Comparison of ENCODE assay signal across 8 cellular contexts in genomic region chr6:136921936-136922679, GRCh38. TPM values are rescaled to one million over a fixed set of nuclear protein-coding genes. Genes with fewer than 3 reads are reported as not detected.
DNase-seq lines count a peak whose midpoint lies in the region; ATAC-seq and TF ChIP-seq lines count a peak whose summit lies in the region.

Gene SLC35D3 (plus strand): TSS chr6:136922301. CDS start chr6:136922429, 128 bp downstream.

- CTCF ChIA-PET in MCF 10A (lab: Yijun Ruan, JAX) = interaction anchor here (0.6 to 1.0 kb wide), 2 partner anchors 78 to 86 kb away, joined by 3 to 8 read pairs; no protein-coding TSS in a partner anchor

- no peaks in the 10 kb centered on the region for H3K9me3 Mint-ChIP-seq in MCF 10A (ENCODE audit: unreplicated experiment)

- H3K27me3 Mint-ChIP-seq in MCF 10A (ENCODE audit: insufficient read depth, unreplicated experiment) = peaks cover 11% of the 10 kb centered on the region

- intact Hi-C loops in MCF 10A (cut with micrococcal nuclease) = no loop called here

- DNase-seq in activated CD4-positive, alpha-beta T cell treated with anti-CD3 and anti-CD28 coated beads for 4 hours = peak; percentile 8 to 18
- DNase-seq in activated CD4-positive, alpha-beta T cell treated with anti-CD3 and anti-CD28 coated beads for 1 hour = no peak
- DNase-seq in NCI-H774 (lab: John Stamatoyannopoulos, UW) = peak; percentile 46
- DNase-seq in MCF 10A (ENCODE audit: unreplicated experiment) = no peak
- no peak for DNase-seq in kidney epithelial cell (ENCODE audit: low read depth)
- peak; percentile 21 for DNase-seq in stimulated activated naive CD8-positive, alpha-beta T cell treated with anti-CD3 and anti-CD28 coated beads, Interleukin-15, Interleukin-2, amounts not matched to agents 100 U/mL and 50 U/mL, for 24 hours
- DNase-seq in COR-L47 (lab: John Stamatoyannopoulos, UW) = no peak
- no peak for DNase-seq in NCI-H187 (lab: John Stamatoyannopoulos, UW)

- no peaks in the 10 kb centered on the region for H3K36me3 Mint-ChIP-seq in MCF 10A (ENCODE audit: insufficient read depth, unreplicated experiment)

- no peak for ATAC-seq in stimulated activated naive CD8-positive, alpha-beta T cell treated with anti-CD3 and anti-CD28 coated beads, Interleukin-15, Interleukin-2, amounts not matched to agents 100 U/mL and 50 U/mL, for 24 hours

- POLR2A ChIA-PET in MCF 10A (lab: Yijun Ruan, JAX) = interaction anchor here (1.0 kb wide), 1 partner anchor 92 kb away, joined by 4 read pairs; no protein-coding TSS in a partner anchor

- H3K4me3 ChIP-seq in kidney epithelial cell (ENCODE audit: low read depth, low read length) = peak within 1 kb of the TSS; percentile 28

- H3K4me1 Mint-ChIP-seq in MCF 10A (ENCODE audit: insufficient read depth, unreplicated experiment) = no peaks in the 10 kb centered on the region

- H3K36me3 ChIP-seq in kidney epithelial cell (ENCODE audit: control insufficient read depth, insufficient read depth, low read length) = no peaks in the 10 kb centered on the region

- peak within 1 kb of the TSS; percentile 73 for H3K4me3 Mint-ChIP-seq in MCF 10A (ENCODE audit: unreplicated experiment)

- TF ChIP-seq CTCF in MCF 10A (IDR thresholded peaks at IDR 0.05; ENCODE audit: unreplicated experiment) (no peak), kidney epithelial cell (IDR thresholded peaks at IDR 0.05; ENCODE audit: insufficient read depth, low read length, poor library complexity, severe bottlenecking) (no peak)

- no peak within 1 kb of the TSS for H3K27ac Mint-ChIP-seq in MCF 10A (ENCODE audit: low read depth, unreplicated experiment)

- H3K27me3 ChIP-seq in kidney epithelial cell (ENCODE audit: control insufficient read depth, insufficient read depth, low read length) = peaks cover 42% of the 10 kb centered on the region

- no TSS peak for BruUV-seq in MCF 10A (replicated peaks; lab: Mats Ljungman, UMichigan)

RNA-seq across cellular contexts. Expression of gene SLC35D3, which starts in this region (rescaled TPM):
- total RNA-seq in MCF 10A (2022) = not detected in 2 replicates
- total RNA-seq in kidney epithelial cell = not detected in 2 replicates

Comparison
In these comparisons a context has a peak if more than half of its experiments do, and no peak if none do; other contexts are left out.
1. DNase-seq: peak in activated CD4-positive, alpha-beta T cell treated with anti-CD3 and anti-CD28 coated beads for 4 hours (2 of 2), NCI-H774 (single experiment) and stimulated activated naive CD8-positive, alpha-beta T cell treated with anti-CD3 and anti-CD28 coated beads, Interleukin-15, Interleukin-2, amounts not matched to agents 100 U/mL and 50 U/mL, for 24 hours (single experiment); none in activated CD4-positive, alpha-beta T cell treated with anti-CD3 and anti-CD28 coated beads for 1 hour (single experiment), MCF 10A (single experiment), kidney epithelial cell (single experiment), COR-L47 (single experiment) and NCI-H187 (0 of 2).